In the genomic region with DNA sequence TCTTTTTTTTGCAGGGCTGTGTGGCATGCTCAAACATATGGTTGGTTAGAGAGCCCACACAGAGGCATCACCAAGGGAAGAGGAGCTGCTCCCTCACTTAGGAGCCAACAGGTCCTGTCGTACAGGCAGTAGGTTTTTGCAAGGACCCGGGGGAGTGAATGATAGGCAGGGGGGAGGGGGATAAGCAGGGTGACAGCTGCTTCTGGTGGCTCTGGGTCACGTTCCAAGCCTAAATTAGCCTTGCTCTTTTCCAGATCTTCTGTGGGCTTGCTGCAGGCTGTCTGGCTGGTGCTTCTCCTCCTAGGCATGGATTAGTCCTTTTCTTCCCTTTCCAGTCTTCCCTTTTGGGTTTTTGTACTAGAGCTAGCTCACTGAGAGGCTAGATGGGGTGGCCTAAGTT, we compare ENCODE assay signal across 1 cellular context.
TF ChIP-seq lines count a peak whose summit lies in the region.

No MANE protein-coding gene starts in this region.

TF ChIP-seq in H1, 55 proteins besides CTCF, POLR2A, EP300 and RAD21:
- TF ChIP-seq GABPA (IDR thresholded peaks at IDR 0.05; ENCODE audit: borderline replicate concordance, insufficient read depth, low read length) (no peak), TAF1 (IDR thresholded peaks at IDR 0.05; ENCODE audit: low read depth, low read length) (no peak), SRF (IDR thresholded peaks at IDR 0.05; ENCODE audit: low read depth, low read length) (no peak), CTBP2 (IDR thresholded peaks at IDR 0.05; ENCODE audit: borderline replicate concordance, insufficient read depth, insufficient read length, low read length) (no peak), NANOG (IDR thresholded peaks at IDR 0.05; ENCODE audit: insufficient read depth, low read depth, low read length, poor library complexity, severe bottlenecking) (no peak), HDAC6 (IDR thresholded peaks at IDR 0.05; ENCODE audit: low read depth, low read length) (no peak), SP1 (IDR thresholded peaks at IDR 0.05; ENCODE audit: low read depth, low read length) (no peak), PHF8 (conservative IDR thresholded peaks at IDR 0.05; ENCODE audit: low read depth, low read length) (no peak), TBP (IDR thresholded peaks at IDR 0.05; ENCODE audit: low read depth, low read length) (no peak)
